Comparison of ENCODE assay signal across 19 cellular contexts in genomic region chr5:142242272-142242671, GRCh38.
"Had no signal": no experiment of that assay in that cellular context is flagged by ENCODE, and none has a peak within 500 bp of the region (broad histone marks: within the 10 kb centered on the region; RNA-seq: fewer than 3 reads in every experiment).

No MANE protein-coding gene starts in this region.

- DNase-seq: effector memory CD4-positive, alpha-beta T cell; heart right ventricle; hypothalamus; kidney glomerular epithelial cell; mammary epithelial cell; mucosa of descending colon; naive thymus-derived CD8-positive, alpha-beta T cell; psoas muscle; retina; spleen; stimulated activated CD4-positive, alpha-beta T cell treated with anti-CD3 and anti-CD28 coated beads, Interleukin-15, amount 100 ng/mL, for 24 hours; stimulated activated CD4-positive, alpha-beta T cell treated with anti-CD3 and anti-CD28 coated beads, Interleukin-1b, Interleukin-23, amount 100 ng/mL, for 48 hours; stimulated activated naive CD4-positive, alpha-beta T cell treated with Interleukin-2 at 50 U/mL for 16 hours; thyroid gland; upper lobe of left lung; uterus had no signal

- ATAC-seq: esophagus mucosa; heart right ventricle; left lobe of liver; mucosa of descending colon; naive thymus-derived CD8-positive, alpha-beta T cell; psoas muscle; sciatic nerve had no signal
